21 cellular contexts compared by ENCODE assay signal in genomic region chr17:16889088-16889465, GRCh38.
"Had no signal": no experiment of that assay in that cellular context is flagged by ENCODE, and none has a peak within 500 bp of the region (broad histone marks: within the 10 kb centered on the region; RNA-seq: fewer than 3 reads in every experiment).

No MANE protein-coding gene starts in this region.

- H3K4me1 ChIP-seq: adrenal gland, body of pancreas, colonic mucosa, esophagus squamous epithelium, gastroesophageal sphincter had no signal

- H3K36me3 ChIP-seq: adrenal gland, colonic mucosa, esophagus squamous epithelium, gastroesophageal sphincter had no signal

- H3K9me3 ChIP-seq: adrenal gland, body of pancreas, colonic mucosa, esophagus squamous epithelium, gastroesophageal sphincter had no signal

- H3K4me3 ChIP-seq: adrenal gland, body of pancreas, colonic mucosa, esophagus squamous epithelium, gastroesophageal sphincter had no signal

- DNase-seq: activated CD4-positive, alpha-beta memory T cell treated with anti-CD3 and anti-CD28 coated beads for 36 hours; activated CD4-positive, alpha-beta T cell treated with anti-CD3 and anti-CD28 coated beads for 36 hours; activated CD4-positive, alpha-beta T cell treated with anti-CD3 and anti-CD28 coated beads, Interleukin-2, amount 10 ng/mL, durations not matched to agents 24 days and 14 days; activated CD4-positive, CD25-positive, alpha-beta regulatory T cell; activated naive CD4-positive, alpha-beta T cell treated with anti-CD3 and anti-CD28 coated beads for 36 hours; activated naive CD8-positive, alpha-beta T cell treated with anti-CD3 and anti-CD28 coated beads for 36 hours; activated naive CD8-positive, alpha-beta T cell treated with anti-CD3 and anti-CD28 coated beads, Interleukin-2, amount 50 U/mL, for 24 hours; activated T-cell treated with anti-CD3 and anti-CD28 coated beads, Interleukin-2, amount 50 U/mL, for 1 hour; amygdala; aorta; body of pancreas; central memory CD4-positive, alpha-beta T cell; cerebellar nuclear complex; colonic mucosa; effector CD8-positive, alpha-beta T cell; esophagus squamous epithelium; foreskin melanocyte; T-helper 2 cell had no signal

- H3K27ac ChIP-seq: adrenal gland, body of pancreas, colonic mucosa, epithelial cell of prostate, esophagus squamous epithelium, gastroesophageal sphincter had no signal

- ATAC-seq: activated CD4-positive, alpha-beta T cell treated with anti-CD3 and anti-CD28 coated beads for 36 hours; activated naive CD8-positive, alpha-beta T cell treated with anti-CD3 and anti-CD28 coated beads, Interleukin-2, amount 50 U/mL, for 24 hours; body of pancreas; gastroesophageal sphincter had no signal

- H3K27me3 ChIP-seq: adrenal gland, body of pancreas, colonic mucosa, esophagus squamous epithelium, gastroesophageal sphincter had no signal
